In genomic region chr17:7243838-7244237, GRCh38 we compare ENCODE assay signal across 8 cellular contexts. TPM values are rescaled to one million over a fixed set of nuclear protein-coding genes. Genes with fewer than 3 reads are reported as not detected.
DNase-seq lines count a peak whose midpoint lies in the region; ATAC-seq and TF ChIP-seq lines count a peak whose summit lies in the region.
"Not testable (repeated sequence)": the region's sequence is repeated elsewhere in the genome, so short reads cannot be mapped to it uniquely, and the experiment has no call there.

No MANE protein-coding gene starts in this region.

- H3K36me3 ChIP-seq in CD4-positive, CD25-positive, alpha-beta regulatory T cell (ENCODE audit: control insufficient read depth, insufficient read depth, low read length): peaks cover 35% of the 10 kb centered on the region
- H3K36me3 ChIP-seq in heart left ventricle (peaks cover 0 to 52% (median 46%) of the 10 kb centered on the region in 9 donors), tibial artery (peaks cover 25 to 46% (median 45%) of the 10 kb centered on the region in 3 donors)

- not testable (repeated sequence) for TF ChIP-seq CTCF in RWPE1 (conservative IDR thresholded peaks at IDR 0.05; ENCODE audit: low read depth); chondrocyte (IDR thresholded peaks at IDR 0.05); heart left ventricle (IDR thresholded peaks at IDR 0.05); progenitor cell of endocrine pancreas (IDR thresholded peaks at IDR 0.05; ENCODE audit: unreplicated experiment); tibial artery (IDR thresholded peaks at IDR 0.05)

- WGBS in heart left ventricle, 4 donors: 70 to 82% (median 77%) methylated on average over 10 of the region's 10 CpGs

- peaks cover 14% of the 10 kb centered on the region for H3K27me3 Mint-ChIP-seq in CD4-positive, CD25-positive, alpha-beta regulatory T cell
- H3K27me3 Mint-ChIP-seq in activated T-helper 17 cell treated with anti-CD3 and anti-CD28 coated beads, Interleukin-2, amount 50 U/mL, for 72 hours; chondrocyte (ENCODE audit: low read depth); naive B cell; progenitor cell of endocrine pancreas: not testable (repeated sequence)

- intact Hi-C loops in heart left ventricle (cut with DNase I): loop anchor here in 2 of 10 donors (10.0 kb wide), 2 partner anchors 331 to 601 kb away; partner anchors contain the start of gene CD68 (in 1 of the 2)
- intact Hi-C loops in tibial artery (cut with DNase I; ENCODE audit: low total_unique reads): not testable (repeated sequence)

- not testable (repeated sequence) for H3K9me3 Mint-ChIP-seq in CD4-positive, CD25-positive, alpha-beta regulatory T cell; activated T-helper 17 cell treated with anti-CD3 and anti-CD28 coated beads, Interleukin-2, amount 50 U/mL, for 72 hours; chondrocyte (ENCODE audit: low read depth); naive B cell; progenitor cell of endocrine pancreas (ENCODE audit: low read depth)

- TF ChIP-seq POLR2A in heart left ventricle (IDR thresholded peaks at IDR 0.05): not testable (repeated sequence)

- not testable (repeated sequence) for H3K27me3 ChIP-seq in CD4-positive, CD25-positive, alpha-beta regulatory T cell (ENCODE audit: control insufficient read depth, insufficient read depth, low read length); heart left ventricle; tibial artery

- CTCF ChIA-PET in RWPE1 (lab: Yijun Ruan, JAX): not testable (repeated sequence)

- peaks cover 13 to 50% (median 33%) of the 10 kb centered on the region in 4 donors for H3K4me1 Mint-ChIP-seq in CD4-positive, CD25-positive, alpha-beta regulatory T cell
- peaks cover 31% of the 10 kb centered on the region for H3K4me1 Mint-ChIP-seq in activated T-helper 17 cell treated with anti-CD3 and anti-CD28 coated beads, Interleukin-2, amount 50 U/mL, for 72 hours
- H3K4me1 Mint-ChIP-seq in chondrocyte (ENCODE audit: low read depth) (peaks cover 38% of the 10 kb centered on the region), naive B cell (peaks cover 48 to 58% (median 51%) of the 10 kb centered on the region in 3 donors), progenitor cell of endocrine pancreas (ENCODE audit: low read depth) (peaks cover 23% of the 10 kb centered on the region)

- H3K36me3 Mint-ChIP-seq in CD4-positive, CD25-positive, alpha-beta regulatory T cell: peaks cover 34% of the 10 kb centered on the region
- H3K36me3 Mint-ChIP-seq in activated T-helper 17 cell treated with anti-CD3 and anti-CD28 coated beads, Interleukin-2, amount 50 U/mL, for 72 hours (ENCODE audit: low read depth): peaks cover 87% of the 10 kb centered on the region
- H3K36me3 Mint-ChIP-seq in chondrocyte (ENCODE audit: low read depth): peaks cover 26% of the 10 kb centered on the region
- peaks cover 15 to 36% of the 10 kb centered on the region in 2 donors for H3K36me3 Mint-ChIP-seq in naive B cell
- H3K36me3 Mint-ChIP-seq in progenitor cell of endocrine pancreas (ENCODE audit: insufficient read depth): peaks cover 20% of the 10 kb centered on the region

- not testable (repeated sequence) for DNase-seq in CD4-positive, CD25-positive, alpha-beta regulatory T cell; RWPE1 (ENCODE audit: low spot score); chondrocyte (ENCODE audit: low spot score); naive B cell; progenitor cell of endocrine pancreas (ENCODE audit: low spot score, unreplicated experiment); tibial artery
- DNase-seq in heart left ventricle: peak in 1 of 5 donors; percentile 22

- POLR2A ChIA-PET in RWPE1 (lab: Yijun Ruan, JAX; ENCODE audit: low non-redundant PET): not testable (repeated sequence)

- H3K27ac ChIP-seq in CD4-positive, CD25-positive, alpha-beta regulatory T cell (ENCODE audit: insufficient read depth, low read length, poor library complexity, severe bottlenecking): peak overlapping the region; percentile 93
- peak overlapping the region; percentile 90 for H3K27ac ChIP-seq in RWPE1
- peak overlapping the region in 10 of 12 donors; percentile 91 to 99 (median 97) for H3K27ac ChIP-seq in heart left ventricle
- H3K27ac ChIP-seq in tibial artery: peak overlapping the region; percentile 95 to 97

- H3K27ac Mint-ChIP-seq in CD4-positive, CD25-positive, alpha-beta regulatory T cell: peak overlapping the region in 2 of 3 donors; percentile 76 to 98
- peak overlapping the region; percentile 93 for H3K27ac Mint-ChIP-seq in activated T-helper 17 cell treated with anti-CD3 and anti-CD28 coated beads, Interleukin-2, amount 50 U/mL, for 72 hours
- peak overlapping the region; percentile 100 for H3K27ac Mint-ChIP-seq in chondrocyte (ENCODE audit: unreplicated experiment)
- H3K27ac Mint-ChIP-seq in naive B cell: peak overlapping the region in 3 of 6 donors; percentile 29 to 98 (median 95)
- H3K27ac Mint-ChIP-seq in progenitor cell of endocrine pancreas: peak overlapping the region; percentile 94

- ATAC-seq in CD4-positive, CD25-positive, alpha-beta regulatory T cell (ENCODE audit: low read depth in 2 of 2); activated T-helper 17 cell treated with anti-CD3 and anti-CD28 coated beads, Interleukin-2, amount 50 U/mL, for 72 hours (replicated peaks); heart left ventricle; naive B cell (ENCODE audit: low read depth in 2 of 2): not testable (repeated sequence)

- H3K4me3 ChIP-seq in CD4-positive, CD25-positive, alpha-beta regulatory T cell (ENCODE audit: low read depth, low read length); tibial artery: not testable (repeated sequence)
- peak overlapping the region in 3 of 12 donors; percentile 79 to 92 (median 83) for H3K4me3 ChIP-seq in heart left ventricle

- H3K4me3 Mint-ChIP-seq in CD4-positive, CD25-positive, alpha-beta regulatory T cell: peak overlapping the region in 2 of 4 donors; percentile 64 to 94
- peak overlapping the region; percentile 87 for H3K4me3 Mint-ChIP-seq in activated T-helper 17 cell treated with anti-CD3 and anti-CD28 coated beads, Interleukin-2, amount 50 U/mL, for 72 hours
- H3K4me3 Mint-ChIP-seq in chondrocyte (ENCODE audit: unreplicated experiment) (peak overlapping the region; percentile 87), naive B cell (peak overlapping the region in 7 of 8 donors; percentile 53 to 100 (median 98)), progenitor cell of endocrine pancreas (ENCODE audit: low read depth) (peak overlapping the region; percentile 24)

- peaks cover 35% of the 10 kb centered on the region for H3K4me1 ChIP-seq in CD4-positive, CD25-positive, alpha-beta regulatory T cell (ENCODE audit: control insufficient read depth, insufficient read depth, low read length, poor library complexity, severe bottlenecking)
- H3K4me1 ChIP-seq in heart left ventricle (peaks cover 5 to 41% (median 32%) of the 10 kb centered on the region in 12 donors), tibial artery (peaks cover 0 to 36% (median 27%) of the 10 kb centered on the region in 4 donors)

- not testable (repeated sequence) for H3K9me3 ChIP-seq in CD4-positive, CD25-positive, alpha-beta regulatory T cell (ENCODE audit: control insufficient read depth in 2 of 2, low read length in 2 of 2); heart left ventricle; tibial artery

RNA-seq across cellular contexts. Expression of gene GABARAP, which starts 1.6 kb away (rescaled TPM):
- 227 TPM for total RNA-seq in CD4-positive, CD25-positive, alpha-beta regulatory T cell
- 1,000 to 10,000 TPM in 2 of 4 donors, 100 to 1,000 TPM in 2; 939 to 1,205 (median 986) TPM for polyA plus RNA-seq in CD4-positive, CD25-positive, alpha-beta regulatory T cell
- 100 to 1,000 TPM; 190 to 239 TPM for total RNA-seq in activated T-helper 17 cell treated with anti-CD3 and anti-CD28 coated beads, Interleukin-2, amount 50 U/mL, for 72 hours
- total RNA-seq in chondrocyte (449 to 459 TPM (median 455 TPM) in 3 replicates), heart left ventricle (100 to 1,000 TPM; 293 to 591 (median 491) TPM), progenitor cell of endocrine pancreas (447 and 466 TPM in 2 replicates)
- polyA plus RNA-seq in heart left ventricle (100 to 1,000 TPM; 580 to 674 TPM), naive B cell (ENCODE audit: low read depth in 6 of 6) (1,000 to 10,000 TPM in 4 of 6 donors, 100 to 1,000 TPM in 2; 833 to 1,381 (median 1,181) TPM)

RNA-seq across cellular contexts. Expression of gene PHF23, which starts 4.6 kb away (rescaled TPM):
- total RNA-seq in CD4-positive, CD25-positive, alpha-beta regulatory T cell: 16.0 TPM
- 10 to 100 TPM; 17.0 to 24.8 (median 21.2) TPM for polyA plus RNA-seq in CD4-positive, CD25-positive, alpha-beta regulatory T cell
- 10 to 100 TPM; 43.5 to 52.3 TPM for total RNA-seq in activated T-helper 17 cell treated with anti-CD3 and anti-CD28 coated beads, Interleukin-2, amount 50 U/mL, for 72 hours
- total RNA-seq in chondrocyte (49.5 to 57.8 TPM (median 53.1 TPM) in 3 replicates), heart left ventricle (10 to 100 TPM; 19.1 to 36.7 (median 23.0) TPM), progenitor cell of endocrine pancreas (66.9 and 73.7 TPM in 2 replicates)
- polyA plus RNA-seq in heart left ventricle (10 to 100 TPM; 13.7 to 31.8 TPM), naive B cell (ENCODE audit: low read depth in 6 of 6) (10 to 100 TPM; 11.9 to 24.2 (median 20.5) TPM)

RNA-seq across cellular contexts. Expression of gene CTDNEP1, which starts 7.7 kb away (rescaled TPM):
- total RNA-seq in CD4-positive, CD25-positive, alpha-beta regulatory T cell: 114 TPM
- 10 to 100 TPM; 33.0 to 40.7 (median 38.8) TPM for polyA plus RNA-seq in CD4-positive, CD25-positive, alpha-beta regulatory T cell
- 100 to 1,000 TPM; 152 to 209 TPM for total RNA-seq in activated T-helper 17 cell treated with anti-CD3 and anti-CD28 coated beads, Interleukin-2, amount 50 U/mL, for 72 hours
- total RNA-seq in chondrocyte (105 to 118 TPM (median 111 TPM) in 3 replicates), heart left ventricle (100 to 1,000 TPM in 6 of 9 donors, 10 to 100 TPM in 3; 54.0 to 126 (median 107) TPM), progenitor cell of endocrine pancreas (134 and 137 TPM in 2 replicates)
- polyA plus RNA-seq in heart left ventricle (100 to 1,000 TPM in 1 of 2 donors, 10 to 100 TPM in 1; 54.4 to 120 TPM), naive B cell (ENCODE audit: low read depth in 6 of 6) (10 to 100 TPM; 44.6 to 90.2 (median 53.0) TPM)

RNA-seq across cellular contexts. Expression of gene ELP5, which starts 8.2 kb away (rescaled TPM):
- total RNA-seq in CD4-positive, CD25-positive, alpha-beta regulatory T cell: 31.6 TPM
- 10 to 100 TPM; 54.5 to 74.0 (median 59.0) TPM for polyA plus RNA-seq in CD4-positive, CD25-positive, alpha-beta regulatory T cell
- 10 to 100 TPM; 43.7 to 72.0 TPM for total RNA-seq in activated T-helper 17 cell treated with anti-CD3 and anti-CD28 coated beads, Interleukin-2, amount 50 U/mL, for 72 hours
- total RNA-seq in chondrocyte (24.9 to 32.7 TPM (median 25.8 TPM) in 3 replicates), heart left ventricle (10 to 100 TPM; 28.0 to 87.2 (median 52.6) TPM), progenitor cell of endocrine pancreas (42.3 and 45.0 TPM in 2 replicates)
- polyA plus RNA-seq in heart left ventricle (10 to 100 TPM; 33.5 to 47.0 TPM), naive B cell (ENCODE audit: low read depth in 6 of 6) (10 to 100 TPM; 54.2 to 94.8 (median 80.6) TPM)

RNA-seq across cellular contexts. Expression of gene DVL2, which starts 9.5 kb away (rescaled TPM):
- 35.8 TPM for total RNA-seq in CD4-positive, CD25-positive, alpha-beta regulatory T cell
- polyA plus RNA-seq in CD4-positive, CD25-positive, alpha-beta regulatory T cell: 10 to 100 TPM; 10.5 to 19.4 (median 15.7) TPM
- total RNA-seq in activated T-helper 17 cell treated with anti-CD3 and anti-CD28 coated beads, Interleukin-2, amount 50 U/mL, for 72 hours: 10 to 100 TPM; 49.1 to 77.5 TPM
- 58.8 to 65.2 TPM (median 59.5 TPM) in 3 replicates for total RNA-seq in chondrocyte
- total RNA-seq in heart left ventricle: 10 to 100 TPM; 14.0 to 28.6 (median 17.8) TPM
- polyA plus RNA-seq in heart left ventricle: 10 to 100 TPM; 13.0 to 15.6 TPM
- polyA plus RNA-seq in naive B cell (ENCODE audit: low read depth in 6 of 6): 10 to 100 TPM; 23.4 to 33.1 (median 25.5) TPM
- total RNA-seq in progenitor cell of endocrine pancreas: 104 TPM in 2 replicates
